Comparison of ENCODE assay signal across 8 cellular contexts in genomic region chr3:125163739-125164601, GRCh38. TPM values are rescaled to one million over a fixed set of nuclear protein-coding genes. Genes with fewer than 3 reads are reported as not detected.
A peak's percentile ranks its signal among the peaks of the same experiment; 100 is the strongest.
DNase-seq lines count a peak whose midpoint lies in the region; ATAC-seq, FAIRE-seq and TF ChIP-seq lines count a peak whose summit lies in the region.

No MANE protein-coding gene starts in this region.

- H3K9me2 ChIP-seq in MM.1S (replicated peaks; ENCODE audit: insufficient read depth, low read length), result no peaks in the 10 kb centered on the region

- no peak for FAIRE-seq in K562 (lab: Jason Lieb, UNC)

- no peaks in the 10 kb centered on the region for H4K20me1 ChIP-seq in K562 (replicated peaks; ENCODE audit: control insufficient read depth, insufficient read depth, low read length)
- no peaks in the 10 kb centered on the region for H4K20me1 ChIP-seq in MM.1S (ENCODE audit: insufficient read depth, low read length)

- H3K9ac ChIP-seq in K562 (ENCODE audit: insufficient read depth in 1 of 2, low read depth in 2 of 2, low read length in 2 of 2), result no peak overlapping the region
- H3K9ac ChIP-seq in mucosa of rectum (ENCODE audit: low read depth in 1 of 2, low read length in 2 of 2), result peak overlapping the region in 1 of 2 donors; percentile 38
- no peak overlapping the region for H3K9ac ChIP-seq in MM.1S (ENCODE audit: low read length)

- peaks cover 5 to 57% of the 10 kb centered on the region in 2 experiments for H3K27me3 ChIP-seq in K562 (ENCODE audit: control insufficient read depth in 2 of 2, insufficient read depth in 2 of 2, low read length in 2 of 2)
- no peaks in the 10 kb centered on the region for H3K27me3 ChIP-seq in mucosa of rectum (ENCODE audit: control insufficient read depth in 2 of 2, insufficient read depth in 2 of 2, low read length in 2 of 2)
- H3K27me3 ChIP-seq in gastrocnemius medialis, result no peaks in the 10 kb centered on the region
- no peaks in the 10 kb centered on the region for H3K27me3 ChIP-seq in MM.1S (replicated peaks; ENCODE audit: insufficient read depth, low read length)

- H3K36me3 ChIP-seq in K562 (ENCODE audit: control insufficient read depth, insufficient read depth, low read length), result no peaks in the 10 kb centered on the region
- H3K36me3 ChIP-seq in mucosa of rectum (ENCODE audit: control insufficient read depth in 2 of 2, insufficient read depth in 2 of 2, low read length in 2 of 2), result no peaks in the 10 kb centered on the region
- H3K36me3 ChIP-seq in gastrocnemius medialis, result no peaks in the 10 kb centered on the region
- no peaks in the 10 kb centered on the region for H3K36me3 ChIP-seq in MM.1S (replicated peaks; ENCODE audit: insufficient read depth, low read length)

- POLR2A ChIA-PET in GM10248 (lab: Yijun Ruan, JAX) (no interaction called here), K562 (lab: Yijun Ruan, JAX) (interaction anchor here (0.5 to 0.8 kb wide), 2 partner anchors 14 to 290 kb away, joined by 3 read pairs; no protein-coding TSS in a partner anchor)

- TF ChIP-seq POLR2A in K562 (conservative IDR thresholded peaks at IDR 0.05) (no peak), gastrocnemius medialis (IDR thresholded peaks at IDR 0.05) (no peak)

- intact Hi-C loops in K562 (cut with micrococcal nuclease) (loop anchor here (2.0 to 10.0 kb wide), 3 partner anchors 169 to 399 kb away; no protein-coding TSS in a partner anchor), gastrocnemius medialis (cut with DNase I; ENCODE audit: low total_unique reads) (loop anchor here (5.0 kb wide), 1 partner anchor 237 kb away; no protein-coding TSS in a partner anchor)

- no peaks in the 10 kb centered on the region for H3K9me3 ChIP-seq in K562 (replicated peaks; ENCODE audit: control insufficient read depth, insufficient read depth, low read depth, low read length)
- H3K9me3 ChIP-seq in mucosa of rectum (ENCODE audit: control insufficient read depth in 2 of 2, low read length in 2 of 2), result no peaks in the 10 kb centered on the region
- H3K9me3 ChIP-seq in gastrocnemius medialis, result no peaks in the 10 kb centered on the region
- no peaks in the 10 kb centered on the region for H3K9me3 ChIP-seq in MM.1S (replicated peaks; ENCODE audit: insufficient read depth, low read length)

- TF ChIP-seq RAD21 in K562 (CRISPR knock-in tag; conservative IDR thresholded peaks at IDR 0.05 in 1 of 2, IDR thresholded peaks at IDR 0.05 in 1 of 2), result peak; percentile 65 to 72

- in situ Hi-C loops in K562 (cut with MboI), result loop anchor here (25.0 kb wide), 1 partner anchor 423 kb away; the partner anchor contains the start of gene OSBPL11
- in situ Hi-C loops in gastrocnemius medialis (cut with MboI; ENCODE audit: low sequenced_read_pairs in 4 of 4), result loop anchor here in 3 of 4 donors (10.0 to 25.0 kb wide), 3 partner anchors 169 to 402 kb away; no protein-coding TSS in a partner anchor

- peak; percentile 38 for DNase-seq in GM10248 (ENCODE audit: extremely low spot score)
- peak in 2 of 4 experiments; percentile 41 to 44 for DNase-seq in K562 (ENCODE audit: extremely low read depth in 1 of 4, low spot score in 3 of 4)
- no peak for DNase-seq in gastrocnemius medialis
- DNase-seq in MM.1S, result no peak
- no peak for DNase-seq in SW480 (ENCODE audit: low spot score)
- no peak for DNase-seq in COLO829 (ENCODE audit: low spot score)

- peak; percentile 38 for TF ChIP-seq CTCF in GM10248 (IDR thresholded peaks at IDR 0.05; ENCODE audit: control extremely low read depth, extremely low read depth, low read depth, missing control alignments)
- peak; percentile 54 to 86 (median 64) for TF ChIP-seq CTCF in K562 (IDR thresholded peaks at IDR 0.05 in 2 of 3, conservative IDR thresholded peaks at IDR 0.05 in 1 of 3; ENCODE audit: insufficient read depth in 2 of 3, low read depth in 1 of 3, low read length in 3 of 3)
- TF ChIP-seq CTCF in gastrocnemius medialis (IDR thresholded peaks at IDR 0.05 in 4 of 5, conservative IDR thresholded peaks at IDR 0.05 in 1 of 5), result no peak
- TF ChIP-seq CTCF in MM.1S (IDR thresholded peaks at IDR 0.05; ENCODE audit: low read length), result no peak

- WGBS in K562 (ENCODE audit: insufficient coverage, low coverage, missing lambda C conversion rate), result 4% methylated on average over 10 of the region's 15 CpGs

- ATAC-seq in HG03045 (IDR thresholded peaks at IDR 0.05; ENCODE audit: unreplicated experiment) (peak; percentile 54), K562 (peak; percentile 92), gastrocnemius medialis (no peak)

- H2AFZ ChIP-seq in K562 (ENCODE audit: low read depth, low read length), result no peak overlapping the region
- H2AFZ ChIP-seq in MM.1S (ENCODE audit: low read length), result no peak overlapping the region

- no TSS peak for BruUV-seq in K562 (replicated peaks; lab: Mats Ljungman, UMichigan)

- H3K4me1 ChIP-seq in K562 (replicated peaks in 1 of 2; ENCODE audit: control insufficient read depth in 2 of 2, insufficient read depth in 2 of 2, low read length in 2 of 2), result peaks cover 0 to 4% of the 10 kb centered on the region in 2 experiments; a peak in 3 of 5 replicates
- H3K4me1 ChIP-seq in mucosa of rectum (ENCODE audit: control insufficient read depth in 2 of 2, insufficient read depth in 2 of 2, low read length in 2 of 2), result peaks cover 11 to 15% of the 10 kb centered on the region in 2 donors
- no peaks in the 10 kb centered on the region for H3K4me1 ChIP-seq in gastrocnemius medialis
- no peaks in the 10 kb centered on the region for H3K4me1 ChIP-seq in MM.1S (ENCODE audit: low read length)

- CTCF ChIA-PET in GM10248 (lab: Yijun Ruan, JAX) (interaction anchor here (0.7 to 2.7 kb wide), 5 partner anchors 12 to 231 kb away, joined by 3 to 10 read pairs (median 3); no protein-coding TSS in a partner anchor), K562 (lab: Yijun Ruan, JAX; ENCODE audit: low intra/inter-chr PET ratio) (no interaction called here)

- no peak for TF ChIP-seq EP300 in K562 (IDR thresholded peaks at IDR 0.05; ENCODE audit: low read length)

- H3K9me1 ChIP-seq in K562 (ENCODE audit: control insufficient read depth, insufficient read depth, low read length), result no peaks in the 10 kb centered on the region

- H3K4me3 ChIP-seq in K562, result no peak overlapping the region
- peak overlapping the region in 1 of 2 donors; percentile 14 for H3K4me3 ChIP-seq in mucosa of rectum (ENCODE audit: low read length in 2 of 2)
- H3K4me3 ChIP-seq in gastrocnemius medialis, result no peak overlapping the region
- H3K4me3 ChIP-seq in MM.1S (ENCODE audit: low read length), result no peak overlapping the region

- no peak overlapping the region for H3K4me2 ChIP-seq in K562 (ENCODE audit: insufficient read depth, low read length)
- no peak overlapping the region for H3K4me2 ChIP-seq in MM.1S (ENCODE audit: low read depth, low read length)

- no peaks in the 10 kb centered on the region for H3F3A ChIP-seq in MM.1S (ENCODE audit: insufficient read depth, low read length)

- H3K27ac ChIP-seq in K562 (ENCODE audit: extremely low read depth, low read depth, low read length) (no peak overlapping the region), mucosa of rectum (ENCODE audit: low read depth in 2 of 2, low read length in 2 of 2) (peak overlapping the region; percentile 43 to 78), gastrocnemius medialis (no peak overlapping the region), MM.1S (ENCODE audit: low read length) (no peak overlapping the region)

- no peaks in the 10 kb centered on the region for H3K79me2 ChIP-seq in K562 (ENCODE audit: control insufficient read depth, insufficient read depth, low read length)
- H3K79me2 ChIP-seq in MM.1S (ENCODE audit: low read length), result no peaks in the 10 kb centered on the region

TF ChIP-seq in K562, 482 proteins besides CTCF, POLR2A, EP300 and RAD21 (continues in another document):
- TF ChIP-seq ZNF668 (CRISPR knock-in tag; IDR thresholded peaks at IDR 0.05) (no peak), THRA (IDR thresholded peaks at IDR 0.05) (no peak)
- TF ChIP-seq, protein P1, sequence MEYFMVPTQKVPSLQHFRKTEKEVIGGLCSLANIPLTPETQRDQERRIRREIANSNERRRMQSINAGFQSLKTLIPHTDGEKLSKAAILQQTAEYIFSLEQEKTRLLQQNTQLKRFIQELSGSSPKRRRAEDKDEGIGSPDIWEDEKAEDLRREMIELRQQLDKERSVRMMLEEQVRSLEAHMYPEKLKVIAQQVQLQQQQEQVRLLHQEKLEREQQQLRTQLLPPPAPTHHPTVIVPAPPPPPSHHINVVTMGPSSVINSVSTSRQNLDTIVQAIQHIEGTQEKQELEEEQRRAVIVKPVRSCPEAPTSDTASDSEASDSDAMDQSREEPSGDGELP (CRISPR knock-in tag; IDR thresholded peaks at IDR 0.05; ENCODE audit: borderline replicate concordance), result 0 out of 2 replicates have a peak, but pooled peaks have one; percentile 14

RNA-seq across cellular contexts. Expression of gene SLC12A8, which starts 48.6 kb away (rescaled TPM):
- total RNA-seq in K562 (2011; cell fraction: chromatin; rRNA removed; ENCODE audit: low replicate concordance), result 0.81 and 1.1 TPM in 2 replicates
- 0.33 and 1.2 TPM in 2 replicates for total RNA-seq in K562 (2011; cell fraction: nucleolus; rRNA removed)
- 0.95 TPM in 1 of 2 replicates, not detected in the other for total RNA-seq in K562 (2011; cell fraction: nucleoplasm; rRNA removed)
- total RNA-seq in K562 (2014; rRNA removed), result not detected in 2 replicates
- total RNA-seq in K562 (2014; rRNA removed; fragmentation: Illumina TruSeq; extraction: Trizol), result 0.11 TPM in 1 of 2 replicates, not detected in the other
- total RNA-seq in K562 (2015; rRNA removed; fragmentation: Illumina TruSeq; extraction: Trizol), result not detected in 2 replicates
- 0.33 TPM in 1 of 2 replicates, not detected in the other for total RNA-seq in K562 (2021)
- 0.12 TPM in 1 of 2 replicates, not detected in the other for polyA plus RNA-seq in K562 (2011; rRNA removed)
- polyA plus RNA-seq in K562 (2011; cell fraction: cytosol; rRNA removed), result 0.18 and 0.24 TPM in 2 replicates
- 0.07 and 0.38 TPM in 2 replicates for polyA plus RNA-seq in K562 (2011; cell fraction: nucleus; rRNA removed)
- 0.05 and 0.97 TPM in 2 replicates for polyA plus RNA-seq in K562 (2012)
- 0.04 and 0.24 TPM in 2 replicates for polyA plus RNA-seq in K562 (2014; fragmentation: Illumina TruSeq; extraction: Trizol)
- polyA plus RNA-seq in K562 (2014; fragmentation: Nextera tagmentation; extraction: Ambion mirVana), result under 1 TPM in 1 of 2 experiments, not detected in 1; 0.04 TPM
- 0.09 TPM in 1 of 2 replicates, not detected in the other for polyA plus RNA-seq in K562 (2014; rRNA removed)
- polyA minus RNA-seq in K562 (2011; rRNA and poly(A)+ RNA removed), result 0.09 TPM in 1 of 2 replicates, not detected in the other
- polyA minus RNA-seq in K562 (2011; cell fraction: cytosol; rRNA and poly(A)+ RNA removed), result not detected in 2 replicates
- not detected in 2 replicates for polyA minus RNA-seq in K562 (2011; cell fraction: nucleus; rRNA and poly(A)+ RNA removed)
- 1 to 10 TPM in 1 of 4 donors, not detected in 3; 1.0 TPM for total RNA-seq in gastrocnemius medialis

Comparison
In these comparisons a context has a peak if more than half of its experiments do, and no peak if none do; other contexts are left out.
1. CTCF ChIP-seq: peak in GM10248 (single experiment) and K562 (3 of 3); none in gastrocnemius medialis (0 of 5) and MM.1S (single experiment).
2. ATAC-seq: peak in HG03045 (single experiment) and K562 (single experiment); none in gastrocnemius medialis (0 of 2).
3. H3K27ac ChIP-seq: peak in mucosa of rectum (2 of 2); none in K562 (single experiment), gastrocnemius medialis (0 of 4) and MM.1S (single experiment).